In genomic region chr16:4316732-4317461, GRCh38 we compare ENCODE assay signal across 8 cellular contexts. TPM values are rescaled to one million over a fixed set of nuclear protein-coding genes. Genes with fewer than 3 reads are reported as not detected.
DNase-seq lines count a peak whose midpoint lies in the region; ATAC-seq lines count a peak whose summit lies in the region.

No MANE protein-coding gene starts in this region.

- H3K36me3 Mint-ChIP-seq in activated T-cell treated with anti-CD3 and anti-CD28 coated beads, Interleukin-2, amount 50 U/mL, for 24 hours (ENCODE audit: low read depth): no peaks in the 10 kb centered on the region
- H3K36me3 Mint-ChIP-seq in T-cell: no peaks in the 10 kb centered on the region

- ATAC-seq in T-cell (replicated peaks in 1 of 4): no peak
- peak; percentile 41 for ATAC-seq in Right ventricle myocardium superior (ENCODE audit: poor library complexity)

- POLR2A ChIA-PET in T-cell (lab: Charles Lee): no interaction called here

- H3K9me3 Mint-ChIP-seq in activated T-cell treated with anti-CD3 and anti-CD28 coated beads, Interleukin-2, amount 50 U/mL, for 24 hours: no peaks in the 10 kb centered on the region
- H3K9me3 Mint-ChIP-seq in T-cell: no peaks in the 10 kb centered on the region

- H3K4me1 Mint-ChIP-seq in activated T-cell treated with anti-CD3 and anti-CD28 coated beads, Interleukin-2, amount 50 U/mL, for 24 hours (ENCODE audit: low read depth): peaks cover 18% of the 10 kb centered on the region
- peaks cover 12 to 17% (median 16%) of the 10 kb centered on the region in 3 donors for H3K4me1 Mint-ChIP-seq in T-cell

- H3K27ac Mint-ChIP-seq in activated T-cell treated with anti-CD3 and anti-CD28 coated beads, Interleukin-2, amount 50 U/mL, for 24 hours: no peak overlapping the region
- H3K27ac Mint-ChIP-seq in T-cell: no peak overlapping the region

- peak overlapping the region; percentile 39 for H3K4me3 Mint-ChIP-seq in activated T-cell treated with anti-CD3 and anti-CD28 coated beads, Interleukin-2, amount 50 U/mL, for 24 hours
- H3K4me3 Mint-ChIP-seq in T-cell: peak overlapping the region; percentile 34 to 51 (median 48)

- intact Hi-C loops in Right ventricle myocardium superior (cut with DNase I): no loop called here

- DNase-seq in activated T-cell treated with anti-CD3 and anti-CD28 coated beads, Interleukin-2, amount 50 U/mL, for 24 hours: no peak
- DNase-seq in activated T-cell treated with anti-CD3 and anti-CD28 coated beads, Interleukin-2, amount 50 U/mL, for 48 hours: no peak
- DNase-seq in T-cell (no peak), Right ventricle myocardium superior (peak; percentile 79), putamen (ENCODE audit: low spot score) (peak; percentile 67), T-helper 9 cell (no peak)
- DNase-seq in stimulated activated CD4-positive, alpha-beta T cell treated with anti-CD3 and anti-CD28 coated beads, Interleukin-2, amount 100 ng/mL, for 48 hours: no peak
- no peak for DNase-seq in stimulated activated CD4-positive, alpha-beta T cell treated with anti-CD3 and anti-CD28 coated beads, Interleukin-4, amount 100 ng/mL, for 24 hours

- peaks cover 17% of the 10 kb centered on the region for H3K27me3 Mint-ChIP-seq in activated T-cell treated with anti-CD3 and anti-CD28 coated beads, Interleukin-2, amount 50 U/mL, for 24 hours
- H3K27me3 Mint-ChIP-seq in T-cell: peaks cover 10 to 13% of the 10 kb centered on the region in 2 donors

- CTCF ChIA-PET in T-cell (lab: Charles Lee): no interaction called here

RNA-seq across cellular contexts. Expression of gene GLIS2, which starts 1.0 kb away (rescaled TPM):
- total RNA-seq in T-cell: under 1 TPM in 3 of 5 donors, not detected in 2; 0.18 to 0.20 (median 0.19) TPM
- total RNA-seq in Right ventricle myocardium superior: 14.6 TPM

RNA-seq across cellular contexts. Expression of gene PAM16, which starts 34.2 kb away (rescaled TPM):
- total RNA-seq in T-cell (10 to 100 TPM; 41.2 to 53.7 (median 47.4) TPM), Right ventricle myocardium superior (74.0 TPM)

RNA-seq across cellular contexts. Expression of gene TFAP4, which starts 44.1 kb away (rescaled TPM):
- 10 to 100 TPM; 15.1 to 35.2 (median 34.6) TPM for total RNA-seq in T-cell
- 4.0 TPM for total RNA-seq in Right ventricle myocardium superior

RNA-seq across cellular contexts. Expression of gene VASN, which starts 54.8 kb away (rescaled TPM):
- total RNA-seq in T-cell: under 1 TPM; 0.38 to 0.89 (median 0.56) TPM
- total RNA-seq in Right ventricle myocardium superior: 5.7 TPM

Comparison
In these comparisons a context has a peak if more than half of its experiments do, and no peak if none do; other contexts are left out.
1. DNase-seq: peak in Right ventricle myocardium superior (single experiment) and putamen (single experiment); none in activated T-cell treated with anti-CD3 and anti-CD28 coated beads, Interleukin-2, amount 50 U/mL, for 24 hours (single experiment), activated T-cell treated with anti-CD3 and anti-CD28 coated beads, Interleukin-2, amount 50 U/mL, for 48 hours (0 of 2), T-cell (0 of 34), stimulated activated CD4-positive, alpha-beta T cell treated with anti-CD3 and anti-CD28 coated beads, Interleukin-2, amount 100 ng/mL, for 48 hours (0 of 2), T-helper 9 cell (single experiment) and stimulated activated CD4-positive, alpha-beta T cell treated with anti-CD3 and anti-CD28 coated beads, Interleukin-4, amount 100 ng/mL, for 24 hours (single experiment).
2. RNA of gene GLIS2, which starts 1.0 kb away (total RNA-seq): 14.6 TPM in Right ventricle myocardium superior (single experiment); 0.18 to 0.20 TPM in T-cell; every median in the first group is over 10 times any median in the second.